In the genomic region with DNA sequence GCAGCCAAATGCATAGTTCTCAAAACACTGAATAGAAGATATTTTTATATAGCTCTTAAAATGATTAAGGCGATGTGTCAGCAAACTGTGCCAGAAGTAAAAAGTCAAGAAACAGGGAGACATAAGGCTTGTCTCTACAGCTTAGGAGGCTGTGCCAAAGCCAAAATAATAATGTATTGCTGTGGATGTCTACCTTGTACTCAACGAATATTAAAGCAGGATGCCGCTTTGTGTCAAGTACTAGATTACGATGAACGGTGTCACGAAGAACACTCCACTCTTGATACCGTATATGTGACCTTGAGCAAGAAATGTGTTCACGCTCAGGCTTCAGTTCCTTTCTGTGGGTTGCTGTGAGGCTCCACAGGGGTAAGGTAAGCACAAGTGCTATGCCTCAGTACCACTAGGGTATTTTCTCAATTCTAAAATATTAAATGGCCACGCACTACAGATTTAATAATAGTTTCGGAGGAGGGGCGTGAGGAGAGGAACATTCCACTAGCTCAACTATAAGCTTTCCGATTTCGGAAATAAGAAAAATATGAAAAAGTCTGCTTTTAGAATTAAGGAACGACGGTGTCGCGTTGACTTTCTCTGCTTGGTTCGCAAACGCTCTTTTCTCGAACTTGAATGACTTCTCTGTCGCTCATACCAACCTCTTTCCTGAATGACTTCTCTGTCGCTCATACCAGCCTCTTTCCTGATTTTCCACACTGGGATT, we compare ENCODE assay signal across 8 cellular contexts. TPM values are rescaled to one million over a fixed set of nuclear protein-coding genes. Genes with fewer than 3 reads are reported as not detected.
DNase-seq lines count a peak whose midpoint lies in the region; ATAC-seq and TF ChIP-seq lines count a peak whose summit lies in the region.

No MANE protein-coding gene starts in this region.

- H3K9me3 Mint-ChIP-seq in brain, result no peaks in the 10 kb centered on the region

- H3K4me1 Mint-ChIP-seq in brain, result peaks cover 50% of the 10 kb centered on the region

- TF ChIP-seq CTCF in brain (conservative IDR thresholded peaks at IDR 0.05), result peak; percentile 19 to 59

- intact Hi-C loops in posterior cingulate gyrus (cut with DNase I), result loop anchor here (2.0 kb wide), 1 partner anchor 152 kb away; a partner anchor contains a TSS

- H3K4me1 ChIP-seq in SJCRH30, result peaks cover 6% of the 10 kb centered on the region

- peaks cover 13% of the 10 kb centered on the region for H3K27me3 Mint-ChIP-seq in brain

- no peaks in the 10 kb centered on the region for H3K36me3 Mint-ChIP-seq in brain

- H3K4me3 Mint-ChIP-seq in brain, result no peak overlapping the region

- ATAC-seq in GM19372 (IDR thresholded peaks at IDR 0.05; ENCODE audit: low read depth, unreplicated experiment), result peak; percentile 60
- peak; percentile 60 for ATAC-seq in HG03342 (IDR thresholded peaks at IDR 0.05; ENCODE audit: unreplicated experiment)

- H3K27ac ChIP-seq in SJCRH30 (peak overlapping the region; percentile 78), layer of hippocampus (ENCODE audit: low read depth, low read length) (peak overlapping the region; percentile 74)

- H3K9me3 ChIP-seq in SJCRH30 (replicated peaks), result no peaks in the 10 kb centered on the region

- no peaks in the 10 kb centered on the region for H3K36me3 ChIP-seq in SJCRH30

- H3K27ac Mint-ChIP-seq in brain, result peak overlapping the region in 1 of 5 experiments; percentile 45

- H3K4me3 ChIP-seq in SJCRH30, result peak overlapping the region; percentile 84

- H3K27me3 ChIP-seq in SJCRH30 (no peaks in the 10 kb centered on the region), layer of hippocampus (ENCODE audit: control insufficient read depth, insufficient read depth, low read length) (no peaks in the 10 kb centered on the region)

- peak; percentile 30 for DNase-seq in DMS53 treated with DMSO at 0.1 percent for 48 hours (lab: John Stamatoyannopoulos, UW; ENCODE audit: unreplicated experiment)
- peak; percentile 11 to 49 for DNase-seq in SJCRH30
- peak; percentile 1 for DNase-seq in stimulated activated naive CD4-positive, alpha-beta T cell treated with Interleukin-2 at 50 U/mL for 16 hours (lab: John Stamatoyannopoulos, UW)
- DNase-seq in posterior cingulate gyrus, result no peak

RNA-seq across cellular contexts. Expression of a gene that starts 0.7 kb away (rescaled TPM):
- 49.8 and 55.9 TPM in 2 replicates for total RNA-seq in SJCRH30 (2014; rRNA removed; shearing (Covaris generic))
- polyA plus RNA-seq in brain (ENCODE audit: insufficient read depth, low read depth, low replicate concordance), result 25.0 TPM

RNA-seq across cellular contexts. Expression of a gene that starts 54.7 kb away (rescaled TPM):
- total RNA-seq in SJCRH30 (2014; rRNA removed; shearing (Covaris generic)), result 4.2 and 5.5 TPM in 2 replicates
- polyA plus RNA-seq in brain (ENCODE audit: insufficient read depth, low read depth, low replicate concordance), result 6.4 TPM

Comparison
In these comparisons a context has a peak if more than half of its experiments do, and no peak if none do; other contexts are left out.
1. DNase-seq: peak in DMS53 treated with DMSO at 0.1 percent for 48 hours (single experiment), SJCRH30 (2 of 2) and stimulated activated naive CD4-positive, alpha-beta T cell treated with Interleukin-2 at 50 U/mL for 16 hours (single experiment); none in posterior cingulate gyrus (0 of 10).